ENCODE assay signal across 9 cellular contexts in genomic region chr14:22276913-22277816, GRCh38.
DNase-seq lines count a peak whose midpoint lies in the region; ATAC-seq and TF ChIP-seq lines count a peak whose summit lies in the region.
"Had no signal": no experiment of that assay in that cellular context is flagged by ENCODE, and none has a peak within 500 bp of the region (broad histone marks: within the 10 kb centered on the region; RNA-seq: fewer than 3 reads in every experiment).

No MANE protein-coding gene starts in this region.

- no peak overlapping the region for H3K4me3 ChIP-seq in Caco-2 (ENCODE audit: low read depth, low read length)
- no peak overlapping the region for H3K4me3 ChIP-seq in astrocyte of the cerebellum (ENCODE audit: low read depth, low read length)

- H3K27me3 ChIP-seq in Caco-2 (replicated peaks; ENCODE audit: control insufficient read depth, insufficient read depth, low read length), result no peaks in the 10 kb centered on the region

- no peak for ATAC-seq in HG02763 (IDR thresholded peaks at IDR 0.05; ENCODE audit: unreplicated experiment)
- ATAC-seq in HG03521 (IDR thresholded peaks at IDR 0.05; ENCODE audit: unreplicated experiment), result no peak
- ATAC-seq: T-helper 17 cell had no signal

- BruUV-seq in Caco-2 (replicated peaks; lab: Mats Ljungman, UMichigan), result no TSS peak

- POLR2A ChIA-PET in Caco-2 (lab: Charles Lee), result no interaction called here

- intact Hi-C loops in Caco-2 (cut with micrococcal nuclease; ENCODE audit: unreplicated experiment), result loop anchor here (1.0 to 2.0 kb wide), 2 partner anchors 38 to 98 kb away; no protein-coding TSS in a partner anchor

- no peaks in the 10 kb centered on the region for H3K36me3 Mint-ChIP-seq in Caco-2 (ENCODE audit: insufficient read depth, unreplicated experiment)

- no peaks in the 10 kb centered on the region for H3K27me3 Mint-ChIP-seq in Caco-2 (ENCODE audit: insufficient read depth, unreplicated experiment)
- H3K27me3 Mint-ChIP-seq: T-helper 17 cell had no signal

- DNase-seq in Caco-2 (peak in 1 of 2 experiments; percentile 37), KBM-7 (peak; percentile 39), astrocyte of the cerebellum (ENCODE audit: low read depth) (no peak), lung microvascular endothelial cell (ENCODE audit: low read depth in 2 of 2) (peak; percentile 26 to 34), NCI-H2081 treated with DMSO at 0.1 percent for 48 hours (lab: John Stamatoyannopoulos, UW) (no peak), A172 (ENCODE audit: low spot score) (no peak)
- DNase-seq: T-helper 17 cell had no signal

- H3K9me3 Mint-ChIP-seq in Caco-2 (ENCODE audit: unreplicated experiment), result no peaks in the 10 kb centered on the region

- TF ChIP-seq CTCF in Caco-2 (IDR thresholded peaks at IDR 0.05; ENCODE audit: insufficient read depth in 1 of 2, low read depth in 1 of 2, low read length in 1 of 2, severe bottlenecking in 1 of 2, unreplicated experiment in 1 of 2), result peak; percentile 60 to 66
- TF ChIP-seq CTCF in astrocyte of the cerebellum (IDR thresholded peaks at IDR 0.05; ENCODE audit: low read depth, low read length, missing control alignments), result peak; percentile 60

- CTCF ChIA-PET in Caco-2 (lab: Charles Lee), result interaction anchor here (0.9 to 1.0 kb wide), 2 partner anchors 96 to 98 kb away, joined by 3 to 5 read pairs; no protein-coding TSS in a partner anchor

- in situ Hi-C loops in KBM-7 (cut with MboI; ENCODE audit: low pct_unique_long_range_greater_than_20kb, low sequenced_read_pairs), result no loop called here
- in situ Hi-C loops in astrocyte of the cerebellum (cut with HindIII; ENCODE audit: low sequenced_read_pairs), result no loop called here

- no peaks in the 10 kb centered on the region for H3K9me3 ChIP-seq in Caco-2

- peaks cover under 1% of the 10 kb centered on the region; the same call in 1 of the 2 replicates for H3K4me1 ChIP-seq in Caco-2

- no peak overlapping the region for H3K4me3 Mint-ChIP-seq in Caco-2 (ENCODE audit: unreplicated experiment)
- H3K4me3 Mint-ChIP-seq: T-helper 17 cell had no signal

- peaks cover under 1% of the 10 kb centered on the region for H3K4me1 Mint-ChIP-seq in Caco-2 (ENCODE audit: low read depth, unreplicated experiment)
- H3K4me1 Mint-ChIP-seq: T-helper 17 cell had no signal

- H3K36me3 ChIP-seq in Caco-2 (ENCODE audit: control insufficient read depth, insufficient read depth, low read length), result no peaks in the 10 kb centered on the region

- H3K27ac Mint-ChIP-seq in Caco-2 (ENCODE audit: unreplicated experiment), result no peak overlapping the region
- H3K27ac Mint-ChIP-seq: T-helper 17 cell had no signal

Comparison
In these comparisons a context has a peak if more than half of its experiments do, and no peak if none do; other contexts are left out.
1. DNase-seq: peak in KBM-7 (single experiment) and lung microvascular endothelial cell (2 of 2); none in astrocyte of the cerebellum (single experiment), NCI-H2081 treated with DMSO at 0.1 percent for 48 hours (single experiment) and A172 (single experiment).